10 cellular contexts compared by ENCODE assay signal in the genomic region with DNA sequence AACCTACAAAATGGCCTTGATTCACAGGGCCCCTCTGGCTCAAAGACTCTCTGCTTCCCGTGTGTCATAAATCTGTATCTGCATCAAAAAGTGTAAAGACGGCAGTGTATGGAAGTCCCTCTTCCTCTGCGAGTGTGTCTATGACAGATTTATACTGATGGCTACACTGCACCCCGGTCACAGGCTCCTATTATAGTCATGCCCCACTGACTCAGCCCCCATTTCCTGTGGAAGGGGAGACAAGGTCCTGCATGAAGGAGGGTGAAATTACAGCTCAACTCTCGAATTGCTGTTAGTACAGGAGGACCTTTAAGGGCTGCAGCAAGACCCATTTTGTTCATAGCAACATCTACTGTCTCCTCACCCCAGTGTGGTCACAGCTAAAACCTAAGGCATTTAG.
DNase-seq lines count a peak whose midpoint lies in the region; ATAC-seq and TF ChIP-seq lines count a peak whose summit lies in the region.
"Had no signal": no experiment of that assay in that cellular context is flagged by ENCODE, and none has a peak within 500 bp of the region (broad histone marks: within the 10 kb centered on the region; RNA-seq: fewer than 3 reads in every experiment).

No MANE protein-coding gene starts in this region.

- no peak for ATAC-seq in activated CD8-positive, alpha-beta T cell treated with anti-CD3 and anti-CD28 coated beads for 36 hours
- ATAC-seq in activated CD8-positive, alpha-beta T cell treated with anti-CD3 and anti-CD28 coated beads, Interleukin-2, amount 10 ng/mL, durations not matched to agents 7 days and 5 days = no peak
- ATAC-seq in RWPE2 (ENCODE audit: low read depth) (peak; percentile 30; the same call in 2 of the 3 replicates), GM19463 (IDR thresholded peaks at IDR 0.05; ENCODE audit: unreplicated experiment) (no peak)
- peak; percentile 19 to 20 for ATAC-seq in stimulated activated naive B cell treated with anti-CD40 and anti-IgM and Interleukin-4, amounts not matched to agents 10 μg/mL and 1 μg/mL and 100 μg/mL, for 72 hours (replicated peaks)

- POLR2A ChIA-PET in activated CD8-positive, alpha-beta T cell treated with anti-CD3 and anti-CD28 coated beads for 36 hours (lab: Charles Lee) = no interaction called here
- POLR2A ChIA-PET in activated CD8-positive, alpha-beta T cell treated with anti-CD3 and anti-CD28 coated beads, Interleukin-2, amount 10 ng/mL, durations not matched to agents 7 days and 5 days (lab: Charles Lee) = interaction anchor here (0.5 kb wide), 1 partner anchor 17 kb away, joined by 5 read pairs; no protein-coding TSS in a partner anchor

- H3K9me3 ChIP-seq in RWPE2 (ENCODE audit: severe bottlenecking) = no peaks in the 10 kb centered on the region

- CTCF ChIA-PET in activated CD8-positive, alpha-beta T cell treated with anti-CD3 and anti-CD28 coated beads for 36 hours (lab: Charles Lee) = interaction anchor here (0.6 kb wide), 1 partner anchor 201 kb away, joined by 3 read pairs; no protein-coding TSS in a partner anchor
- CTCF ChIA-PET in activated CD8-positive, alpha-beta T cell treated with anti-CD3 and anti-CD28 coated beads, Interleukin-2, amount 10 ng/mL, durations not matched to agents 7 days and 5 days (lab: Charles Lee) = no interaction called here

- intact Hi-C loops in activated CD8-positive, alpha-beta T cell treated with anti-CD3 and anti-CD28 coated beads for 36 hours (cut with micrococcal nuclease) = no loop called here

- H3K4me3 Mint-ChIP-seq in activated CD8-positive, alpha-beta T cell treated with anti-CD3 and anti-CD28 coated beads for 36 hours = no peak overlapping the region
- H3K4me3 Mint-ChIP-seq in activated CD8-positive, alpha-beta T cell treated with anti-CD3 and anti-CD28 coated beads, Interleukin-2, amount 10 ng/mL, durations not matched to agents 7 days and 5 days = no peak overlapping the region
- H3K4me3 Mint-ChIP-seq in stimulated activated naive B cell treated with anti-CD40 and anti-IgM and Interleukin-4, amounts not matched to agents 10 μg/mL and 1 μg/mL and 100 μg/mL, for 72 hours = no peak overlapping the region
- H3K4me3 Mint-ChIP-seq: activated T-helper 1 cell treated with anti-CD3 and anti-CD28 coated beads, Interleukin-12 subunit alpha, Interleukin-12 subunit beta, Interleukin-2, Interleukin-4 antibody, amounts not matched to agents 30 ng/mL and 10 ng/mL and 1 ng/mL, durations not matched to agents 14 hours and 24 hours and 36 hours had no signal

- H3K27me3 Mint-ChIP-seq in activated CD8-positive, alpha-beta T cell treated with anti-CD3 and anti-CD28 coated beads for 36 hours = peaks cover 13% of the 10 kb centered on the region
- peaks cover 14% of the 10 kb centered on the region for H3K27me3 Mint-ChIP-seq in activated CD8-positive, alpha-beta T cell treated with anti-CD3 and anti-CD28 coated beads, Interleukin-2, amount 10 ng/mL, durations not matched to agents 7 days and 5 days (ENCODE audit: low read depth)
- H3K27me3 Mint-ChIP-seq in stimulated activated naive B cell treated with anti-CD40 and anti-IgM and Interleukin-4, amounts not matched to agents 10 μg/mL and 1 μg/mL and 100 μg/mL, for 72 hours = peaks cover 15 to 20% of the 10 kb centered on the region in 2 donors

- peak; percentile 20 for DNase-seq in activated CD8-positive, alpha-beta T cell treated with anti-CD3 and anti-CD28 coated beads for 36 hours
- no peak for DNase-seq in activated CD8-positive, alpha-beta T cell treated with anti-CD3 and anti-CD28 coated beads, Interleukin-2, amount 10 ng/mL, durations not matched to agents 7 days and 5 days
- no peak for DNase-seq in RWPE2 (ENCODE audit: low spot score)
- DNase-seq in fibroblast of villous mesenchyme (ENCODE audit: low read depth) = peak; percentile 80
- no peak for DNase-seq in stimulated activated naive B cell treated with anti-CD40 and anti-IgM and Interleukin-4, amounts not matched to agents 10 μg/mL and 1 μg/mL and 100 μg/mL, for 72 hours
- DNase-seq in 8988T = no peak
- no peak for DNase-seq in mesenteric fat pad (ENCODE audit: low spot score)
- DNase-seq: MM.1S had no signal

- H3K27ac ChIP-seq in RWPE2 (ENCODE audit: poor library complexity, severe bottlenecking) = peak overlapping the region; percentile 92

- no peak overlapping the region for H3K27ac Mint-ChIP-seq in activated CD8-positive, alpha-beta T cell treated with anti-CD3 and anti-CD28 coated beads for 36 hours
- H3K27ac Mint-ChIP-seq in activated CD8-positive, alpha-beta T cell treated with anti-CD3 and anti-CD28 coated beads, Interleukin-2, amount 10 ng/mL, durations not matched to agents 7 days and 5 days = no peak overlapping the region
- H3K27ac Mint-ChIP-seq in stimulated activated naive B cell treated with anti-CD40 and anti-IgM and Interleukin-4, amounts not matched to agents 10 μg/mL and 1 μg/mL and 100 μg/mL, for 72 hours = no peak overlapping the region
- H3K27ac Mint-ChIP-seq: activated T-helper 1 cell treated with anti-CD3 and anti-CD28 coated beads, Interleukin-12 subunit alpha, Interleukin-12 subunit beta, Interleukin-2, Interleukin-4 antibody, amounts not matched to agents 30 ng/mL and 10 ng/mL and 1 ng/mL, durations not matched to agents 14 hours and 24 hours and 36 hours had no signal

- peaks cover 81% of the 10 kb centered on the region for H3K36me3 ChIP-seq in RWPE2 (ENCODE audit: low read depth)

- no peaks in the 10 kb centered on the region for H3K36me3 Mint-ChIP-seq in activated CD8-positive, alpha-beta T cell treated with anti-CD3 and anti-CD28 coated beads for 36 hours (ENCODE audit: low read depth)
- no peaks in the 10 kb centered on the region for H3K36me3 Mint-ChIP-seq in activated CD8-positive, alpha-beta T cell treated with anti-CD3 and anti-CD28 coated beads, Interleukin-2, amount 10 ng/mL, durations not matched to agents 7 days and 5 days (ENCODE audit: low read depth)
- no peaks in the 10 kb centered on the region for H3K36me3 Mint-ChIP-seq in stimulated activated naive B cell treated with anti-CD40 and anti-IgM and Interleukin-4, amounts not matched to agents 10 μg/mL and 1 μg/mL and 100 μg/mL, for 72 hours

- peaks cover 72% of the 10 kb centered on the region for H3K4me1 ChIP-seq in RWPE2 (ENCODE audit: insufficient read depth, poor library complexity, severe bottlenecking)

- H3K9me3 Mint-ChIP-seq in activated CD8-positive, alpha-beta T cell treated with anti-CD3 and anti-CD28 coated beads for 36 hours = no peaks in the 10 kb centered on the region
- no peaks in the 10 kb centered on the region for H3K9me3 Mint-ChIP-seq in activated CD8-positive, alpha-beta T cell treated with anti-CD3 and anti-CD28 coated beads, Interleukin-2, amount 10 ng/mL, durations not matched to agents 7 days and 5 days (ENCODE audit: insufficient read depth)
- no peaks in the 10 kb centered on the region for H3K9me3 Mint-ChIP-seq in stimulated activated naive B cell treated with anti-CD40 and anti-IgM and Interleukin-4, amounts not matched to agents 10 μg/mL and 1 μg/mL and 100 μg/mL, for 72 hours
- H3K9me3 Mint-ChIP-seq: activated T-helper 1 cell treated with anti-CD3 and anti-CD28 coated beads, Interleukin-12 subunit alpha, Interleukin-12 subunit beta, Interleukin-2, Interleukin-4 antibody, amounts not matched to agents 30 ng/mL and 10 ng/mL and 1 ng/mL, durations not matched to agents 14 hours and 24 hours and 36 hours had no signal

- no peaks in the 10 kb centered on the region for H3K4me1 Mint-ChIP-seq in activated CD8-positive, alpha-beta T cell treated with anti-CD3 and anti-CD28 coated beads for 36 hours (ENCODE audit: low read depth)
- H3K4me1 Mint-ChIP-seq in activated CD8-positive, alpha-beta T cell treated with anti-CD3 and anti-CD28 coated beads, Interleukin-2, amount 10 ng/mL, durations not matched to agents 7 days and 5 days (ENCODE audit: low read depth) = no peaks in the 10 kb centered on the region
- peaks cover 0 to 15% of the 10 kb centered on the region in 2 donors for H3K4me1 Mint-ChIP-seq in stimulated activated naive B cell treated with anti-CD40 and anti-IgM and Interleukin-4, amounts not matched to agents 10 μg/mL and 1 μg/mL and 100 μg/mL, for 72 hours

- no peak for TF ChIP-seq CTCF in activated CD8-positive, alpha-beta T cell treated with anti-CD3 and anti-CD28 coated beads for 36 hours (IDR thresholded peaks at IDR 0.05)
- TF ChIP-seq CTCF in RWPE2 (IDR thresholded peaks at IDR 0.05; ENCODE audit: poor library complexity, severe bottlenecking) = no peak
- no peak for TF ChIP-seq CTCF in fibroblast of villous mesenchyme (IDR thresholded peaks at IDR 0.05; ENCODE audit: insufficient read depth, low read depth, low read length)

- H3K4me3 ChIP-seq in RWPE2 (ENCODE audit: severe bottlenecking) (no peak overlapping the region), fibroblast of villous mesenchyme (ENCODE audit: low read depth, low read length) (no peak overlapping the region)

- H3K27me3 ChIP-seq in RWPE2 (ENCODE audit: insufficient read depth, poor library complexity, severe bottlenecking) = no peaks in the 10 kb centered on the region

Comparison
In these comparisons a context has a peak if more than half of its experiments do, and no peak if none do; other contexts are left out.
1. DNase-seq: peak in activated CD8-positive, alpha-beta T cell treated with anti-CD3 and anti-CD28 coated beads for 36 hours (single experiment) and fibroblast of villous mesenchyme (single experiment); none in activated CD8-positive, alpha-beta T cell treated with anti-CD3 and anti-CD28 coated beads, Interleukin-2, amount 10 ng/mL, durations not matched to agents 7 days and 5 days (single experiment), RWPE2 (single experiment), stimulated activated naive B cell treated with anti-CD40 and anti-IgM and Interleukin-4, amounts not matched to agents 10 μg/mL and 1 μg/mL and 100 μg/mL, for 72 hours (single experiment), 8988T (single experiment) and mesenteric fat pad (single experiment).
2. ATAC-seq: peak in RWPE2 (single experiment) and stimulated activated naive B cell treated with anti-CD40 and anti-IgM and Interleukin-4, amounts not matched to agents 10 μg/mL and 1 μg/mL and 100 μg/mL, for 72 hours (2 of 2); none in activated CD8-positive, alpha-beta T cell treated with anti-CD3 and anti-CD28 coated beads for 36 hours (single experiment), activated CD8-positive, alpha-beta T cell treated with anti-CD3 and anti-CD28 coated beads, Interleukin-2, amount 10 ng/mL, durations not matched to agents 7 days and 5 days (single experiment) and GM19463 (single experiment).